In the genomic region with DNA sequence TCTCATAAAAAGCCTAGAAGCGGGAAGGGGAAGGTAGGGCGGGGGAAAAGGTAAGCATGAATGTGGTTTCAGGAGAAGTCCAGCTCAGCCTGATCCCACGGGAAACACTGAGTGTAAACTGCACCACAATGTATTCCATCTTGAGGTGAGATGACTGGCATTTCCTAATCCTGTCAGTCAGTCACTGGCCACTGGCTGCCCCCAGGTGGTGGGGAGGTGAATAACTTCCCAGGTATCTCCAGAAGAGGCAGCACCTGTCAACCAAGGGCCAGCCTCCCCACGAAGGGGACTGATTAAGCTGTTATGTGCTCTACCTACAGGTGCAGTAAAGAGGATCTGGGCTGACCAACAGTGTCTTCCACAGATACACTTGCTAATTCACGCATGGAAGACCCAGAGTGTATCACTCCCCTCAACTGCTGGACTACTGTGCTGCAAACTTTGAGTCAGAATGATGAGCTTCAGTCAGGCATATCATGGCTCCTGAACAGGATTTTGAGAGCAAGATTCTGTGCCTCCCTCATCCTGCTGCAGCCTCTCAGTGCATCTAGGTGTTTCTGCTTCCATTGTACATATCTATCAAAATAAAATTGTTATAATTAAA, we compare ENCODE assay signal across 8 cellular contexts.
DNase-seq lines count a peak whose midpoint lies in the region; ATAC-seq and TF ChIP-seq lines count a peak whose summit lies in the region.

No MANE protein-coding gene starts in this region.

- TF ChIP-seq POLR2A in gastrocnemius medialis (IDR thresholded peaks at IDR 0.05), result no peak

- H3K4me3 ChIP-seq in fibroblast of mammary gland (ENCODE audit: control insufficient read depth, low read depth, low read length) (no peak overlapping the region), gastrocnemius medialis (no peak overlapping the region)

- no peaks in the 10 kb centered on the region for H3K9me3 ChIP-seq in gastrocnemius medialis

- H3K36me3 ChIP-seq in gastrocnemius medialis, result no peaks in the 10 kb centered on the region

- intact Hi-C loops in gastrocnemius medialis (cut with DNase I; ENCODE audit: low total_unique reads) (loop anchor here (5.0 kb wide), 1 partner anchor 219 kb away; no protein-coding TSS in a partner anchor), sciatic nerve (cut with DNase I) (no loop called here)

- ATAC-seq in gastrocnemius medialis (peak in 1 of 2 donors; percentile 39), sciatic nerve (no peak)

- H3K27ac ChIP-seq in gastrocnemius medialis, result no peak overlapping the region

- TF ChIP-seq CTCF in fibroblast of mammary gland (conservative IDR thresholded peaks at IDR 0.05; ENCODE audit: control insufficient read depth, insufficient read depth, low read depth, low read length), result peak; percentile 35
- peak in 3 of 5 experiments; percentile 13 to 51 (median 27) for TF ChIP-seq CTCF in gastrocnemius medialis (IDR thresholded peaks at IDR 0.05 in 4 of 5, conservative IDR thresholded peaks at IDR 0.05 in 1 of 5)

- no peaks in the 10 kb centered on the region for H3K4me1 ChIP-seq in gastrocnemius medialis

- DNase-seq in DMS79 treated with DMSO at 0.1 percent for 48 hours (lab: John Stamatoyannopoulos, UW) (peak; percentile 46), DMS79 (lab: John Stamatoyannopoulos, UW) (no peak), NCI-H2171 (lab: John Stamatoyannopoulos, UW) (peak; percentile 32), fibroblast of mammary gland (ENCODE audit: low read depth) (peak; percentile 2), gastrocnemius medialis (no peak), NCI-H2196 treated with DMSO at 0.1 percent for 48 hours (lab: John Stamatoyannopoulos, UW; ENCODE audit: unreplicated experiment) (no peak), sciatic nerve (ENCODE audit: low spot score) (no peak)
- DNase-seq in activated CD8-positive, alpha-beta memory T cell treated with anti-CD3 and anti-CD28 coated beads for 24 hours, result peak; percentile 70

- in situ Hi-C loops in gastrocnemius medialis (cut with MboI; ENCODE audit: low sequenced_read_pairs in 4 of 4), result loop anchor here in 1 of 4 donors (25.0 kb wide), 1 partner anchor 209 kb away; no protein-coding TSS in a partner anchor

- H3K27me3 ChIP-seq in gastrocnemius medialis, result peaks cover 0 to 3% (median 0%) of the 10 kb centered on the region in 3 donors

Comparison
In these comparisons a context has a peak if more than half of its experiments do, and no peak if none do; other contexts are left out.
1. DNase-seq: peak in DMS79 treated with DMSO at 0.1 percent for 48 hours (single experiment), NCI-H2171 (single experiment), activated CD8-positive, alpha-beta memory T cell treated with anti-CD3 and anti-CD28 coated beads for 24 hours (single experiment) and fibroblast of mammary gland (single experiment); none in DMS79 (single experiment), gastrocnemius medialis (0 of 2), NCI-H2196 treated with DMSO at 0.1 percent for 48 hours (single experiment) and sciatic nerve (single experiment).